Comparison of ENCODE assay signal across 14 cellular contexts in genomic region chr4:95050980-95051688, GRCh38.
DNase-seq lines count a peak whose midpoint lies in the region; ATAC-seq and TF ChIP-seq lines count a peak whose summit lies in the region.
"Had no signal": no experiment of that assay in that cellular context is flagged by ENCODE, and none has a peak within 500 bp of the region (broad histone marks: within the 10 kb centered on the region; RNA-seq: fewer than 3 reads in every experiment).

No MANE protein-coding gene starts in this region.

- no peak for TF ChIP-seq RAD21 in IMR-90 (IDR thresholded peaks at IDR 0.05; ENCODE audit: low read length)

- in situ Hi-C loops in IMR-90 (cut with MboI; ENCODE audit: low sequenced_read_pairs): no loop called here

- DNase-seq in IMR-90 (no peak), choroid plexus epithelial cell (ENCODE audit: low read depth) (no peak), mesenchymal stem cell (no peak), Karpas-422 (no peak)
- DNase-seq: activated CD8-positive, alpha-beta memory T cell treated with anti-CD3 and anti-CD28 coated beads, Interleukin-2, amount 50 U/mL, for 4 hours; Kasumi-1; NCI-H1436 treated with DMSO at 0.1 percent for 48 hours had no signal

- H2BK120ac ChIP-seq in IMR-90 (ENCODE audit: low read depth, low read length): no peak overlapping the region
- no peak overlapping the region for H2BK120ac ChIP-seq in mesenchymal stem cell (ENCODE audit: low read depth, low read length)

- no peak overlapping the region for H2BK20ac ChIP-seq in IMR-90 (ENCODE audit: low read depth, low read length)

- no peaks in the 10 kb centered on the region for H3K9me1 ChIP-seq in IMR-90 (ENCODE audit: insufficient read depth, low read length)

- H2BK5ac ChIP-seq in IMR-90 (ENCODE audit: low read depth, low read length, poor library complexity, severe bottlenecking) (no peak overlapping the region), mesenchymal stem cell (ENCODE audit: low read depth, low read length, poor library complexity, severe bottlenecking) (no peak overlapping the region)

- H2AFZ ChIP-seq in IMR-90 (replicated peaks; ENCODE audit: low read length, poor library complexity) (peak overlapping the region; percentile 68), mesenchymal stem cell (ENCODE audit: low read depth, low read length) (no peak overlapping the region), Karpas-422 (ENCODE audit: low read length) (no peak overlapping the region)

- no peak overlapping the region for H2AK5ac ChIP-seq in IMR-90 (ENCODE audit: low read depth, low read length)
- H2AK5ac ChIP-seq in mesenchymal stem cell (ENCODE audit: low read length, severe bottlenecking): no peak overlapping the region

- H3K14ac ChIP-seq in IMR-90 (replicated peaks; ENCODE audit: low read depth, low read length) (no peak overlapping the region), mesenchymal stem cell (ENCODE audit: low read length in 2 of 2) (no peak overlapping the region)

- H3K56ac ChIP-seq in IMR-90 (ENCODE audit: extremely low read depth, insufficient read depth, low read length): no peak overlapping the region

- H4K8ac ChIP-seq in IMR-90 (ENCODE audit: low read depth in 2 of 2, low read length in 2 of 2): no peak overlapping the region
- H4K8ac ChIP-seq in mesenchymal stem cell (ENCODE audit: low read length): peak overlapping the region; percentile 4

- H3K9me2 ChIP-seq in Karpas-422 (replicated peaks; ENCODE audit: insufficient read depth, low read length): no peaks in the 10 kb centered on the region

- TF ChIP-seq CTCF in IMR-90 (conservative IDR thresholded peaks at IDR 0.05; ENCODE audit: low read depth, low read length) (no peak), choroid plexus epithelial cell (conservative IDR thresholded peaks at IDR 0.05; ENCODE audit: low read depth, low read length) (no peak)

- H3K4me1 ChIP-seq in IMR-90 (ENCODE audit: control insufficient read depth, insufficient read depth, low read length): no peaks in the 10 kb centered on the region
- H3K4me1 ChIP-seq in mesenchymal stem cell (ENCODE audit: control insufficient read depth, insufficient read depth, low read depth, low read length): peaks cover 3% of the 10 kb centered on the region
- H3K4me1 ChIP-seq in skeletal muscle satellite cell (ENCODE audit: control insufficient read depth, insufficient read depth, low read length): peaks cover 9% of the 10 kb centered on the region
- H3K4me1 ChIP-seq in Karpas-422 (ENCODE audit: low read length): no peaks in the 10 kb centered on the region

- WGBS in IMR-90 (ENCODE audit: extremely low coverage in 2 of 2, insufficient read length in 1 of 2), 2 experiments: 40% methylated on average over 4 of the region's 13 CpGs; no CpG with 5 or more reads in 1 of the 2 experiments
- 70% methylated on average over 12 of the region's 13 CpGs for WGBS in mesenchymal stem cell

- BruUV-seq in IMR-90 (replicated peaks; lab: Mats Ljungman, UMichigan): no TSS peak

- no peak overlapping the region for H2AK9ac ChIP-seq in IMR-90 (replicated peaks; ENCODE audit: low read depth, low read length, poor library complexity)

- H3K9me3 ChIP-seq in IMR-90 (ENCODE audit: control insufficient read depth, insufficient read depth, low read length) (no peaks in the 10 kb centered on the region), mesenchymal stem cell (ENCODE audit: control insufficient read depth, low read length) (no peaks in the 10 kb centered on the region), skeletal muscle satellite cell (replicated peaks; ENCODE audit: low read length) (no peaks in the 10 kb centered on the region), Karpas-422 (ENCODE audit: low read length) (no peaks in the 10 kb centered on the region)

- H3K9ac ChIP-seq in IMR-90 (ENCODE audit: low read depth, low read length): no peak overlapping the region
- H3K9ac ChIP-seq in mesenchymal stem cell (ENCODE audit: low read length): no peak overlapping the region
- peak overlapping the region; percentile 30 for H3K9ac ChIP-seq in skeletal muscle satellite cell (ENCODE audit: low read depth, low read length)
- no peak overlapping the region for H3K9ac ChIP-seq in Karpas-422 (ENCODE audit: low read length)

- TF ChIP-seq POLR2A in IMR-90 (IDR thresholded peaks at IDR 0.05; ENCODE audit: low read depth, low read length): no peak

- H3K27me3 ChIP-seq in IMR-90 (ENCODE audit: control insufficient read depth, insufficient read depth, low read length): no peaks in the 10 kb centered on the region
- no peaks in the 10 kb centered on the region for H3K27me3 ChIP-seq in mesenchymal stem cell (ENCODE audit: control insufficient read depth in 1 of 2, insufficient read depth in 1 of 2, low read length in 2 of 2)
- no peaks in the 10 kb centered on the region for H3K27me3 ChIP-seq in skeletal muscle satellite cell (ENCODE audit: control insufficient read depth, insufficient read depth, low read length)
- no peaks in the 10 kb centered on the region for H3K27me3 ChIP-seq in Karpas-422 (ENCODE audit: low read length)

- H3K27ac ChIP-seq in IMR-90 (ENCODE audit: insufficient read depth, low read length): no peak overlapping the region
- no peak overlapping the region for H3K27ac ChIP-seq in mesenchymal stem cell (ENCODE audit: low read length, poor library complexity, severe bottlenecking)
- H3K27ac ChIP-seq in Karpas-422 (ENCODE audit: low read length): no peak overlapping the region

- H3K79me2 ChIP-seq in Karpas-422 (ENCODE audit: low read length): no peaks in the 10 kb centered on the region

- H3K18ac ChIP-seq in IMR-90 (ENCODE audit: low read depth, low read length): no peak overlapping the region
- no peak overlapping the region for H3K18ac ChIP-seq in mesenchymal stem cell (ENCODE audit: low read depth in 1 of 2, low read length in 2 of 2)

- no peak overlapping the region for H2BK12ac ChIP-seq in mesenchymal stem cell (ENCODE audit: low read length in 2 of 2)

- no peaks in the 10 kb centered on the region for H3K79me1 ChIP-seq in IMR-90 (ENCODE audit: low read depth in 1 of 2, low read length in 2 of 2)
- H3K79me1 ChIP-seq in mesenchymal stem cell (replicated peaks; ENCODE audit: low read length, poor library complexity, severe bottlenecking): no peaks in the 10 kb centered on the region

- CTCF ChIA-PET in IMR-90 (lab: Yijun Ruan, JAX): no interaction called here

- peak overlapping the region; percentile 73 for H3K23ac ChIP-seq in IMR-90 (ENCODE audit: low read depth, low read length)
- H3K23ac ChIP-seq in mesenchymal stem cell (ENCODE audit: low read length in 2 of 2): no peak overlapping the region

- dilution Hi-C loops in IMR-90 (cut with HindIII; ENCODE audit: low sequenced_read_pairs, unreplicated experiment): no loop called here

- no peak overlapping the region for H3K4me3 ChIP-seq in IMR-90 (ENCODE audit: insufficient read depth, low read depth, low read length)
- peak overlapping the region; percentile 12 for H3K4me3 ChIP-seq in choroid plexus epithelial cell (ENCODE audit: low read depth, low read length)
- H3K4me3 ChIP-seq in mesenchymal stem cell (ENCODE audit: insufficient read depth in 1 of 2, low read depth in 1 of 2, low read length in 2 of 2): no peak overlapping the region
- peak overlapping the region; percentile 61 for H3K4me3 ChIP-seq in skeletal muscle satellite cell (ENCODE audit: low read length)
- no peak overlapping the region for H3K4me3 ChIP-seq in Karpas-422 (ENCODE audit: low read length)
- H3K4me3 ChIP-seq: lung had no signal

- intact Hi-C loops in IMR-90 (cut with micrococcal nuclease): no loop called here

- H4K91ac ChIP-seq in IMR-90 (ENCODE audit: insufficient read depth, low read depth, low read length) (no peak overlapping the region), mesenchymal stem cell (ENCODE audit: low read length) (no peak overlapping the region)

- POLR2A ChIA-PET in IMR-90 (lab: Charles Lee; ENCODE audit: unreplicated experiment): no interaction called here

- H3K36me3 ChIP-seq in IMR-90 (ENCODE audit: control insufficient read depth, insufficient read depth, low read length): no peaks in the 10 kb centered on the region
- H3K36me3 ChIP-seq in mesenchymal stem cell (ENCODE audit: control insufficient read depth in 1 of 2, insufficient read depth in 2 of 2, low read depth in 1 of 2, low read length in 2 of 2): no peaks in the 10 kb centered on the region
- H3K36me3 ChIP-seq in skeletal muscle satellite cell (ENCODE audit: insufficient read depth, low read length): no peaks in the 10 kb centered on the region
- H3K36me3 ChIP-seq in Karpas-422 (ENCODE audit: insufficient read depth, low read length): no peaks in the 10 kb centered on the region

- H3K4ac ChIP-seq in IMR-90 (ENCODE audit: low read depth, low read length): no peak overlapping the region
- H3K4ac ChIP-seq in mesenchymal stem cell (ENCODE audit: low read depth in 1 of 2, low read length in 2 of 2): no peak overlapping the region

- H4K5ac ChIP-seq in IMR-90 (ENCODE audit: low read depth, low read length): no peak overlapping the region

- no peak; the same call in 1 of the 2 replicates for ATAC-seq in IMR-90 (ENCODE audit: low read depth)
- ATAC-seq in HG02678 (IDR thresholded peaks at IDR 0.05; ENCODE audit: unreplicated experiment): no peak
- no peak for ATAC-seq in GM21515 (IDR thresholded peaks at IDR 0.05; ENCODE audit: unreplicated experiment)
- no peak for ATAC-seq in HG02884 (IDR thresholded peaks at IDR 0.05; ENCODE audit: unreplicated experiment)
- ATAC-seq: activated naive CD4-positive, alpha-beta T cell treated with anti-CD3 and anti-CD28 coated beads, Interleukin-2, amount 50 U/mL, for 72 hours; esophagus mucosa had no signal

- H3K4me2 ChIP-seq in IMR-90 (ENCODE audit: low read depth, low read length) (no peak overlapping the region), mesenchymal stem cell (ENCODE audit: low read length, poor library complexity, severe bottlenecking) (peak overlapping the region; percentile 13), skeletal muscle satellite cell (ENCODE audit: low read length) (peak overlapping the region; percentile 80), Karpas-422 (ENCODE audit: low read depth, low read length, poor library complexity, severe bottlenecking) (no peak overlapping the region)

- H2BK15ac ChIP-seq in IMR-90 (ENCODE audit: low read depth, low read length): no peak overlapping the region
- no peak overlapping the region for H2BK15ac ChIP-seq in mesenchymal stem cell (ENCODE audit: low read depth, poor library complexity, severe bottlenecking)

- H4K20me1 ChIP-seq in IMR-90 (ENCODE audit: insufficient read depth, low read length): no peaks in the 10 kb centered on the region
- H4K20me1 ChIP-seq in Karpas-422 (ENCODE audit: insufficient read depth, low read depth, low read length): no peaks in the 10 kb centered on the region

TF ChIP-seq in IMR-90, 13 proteins besides CTCF, POLR2A, EP300 and RAD21 (continues in another document):
- TF ChIP-seq SMC3 (IDR thresholded peaks at IDR 0.05; ENCODE audit: low read depth, low read length): no peak
- TF ChIP-seq USF2 (IDR thresholded peaks at IDR 0.05; ENCODE audit: low read depth, low read length): no peak

Comparison
In these comparisons a context has a peak if more than half of its experiments do, and no peak if none do; other contexts are left out.
1. H3K4me2 ChIP-seq: peak in mesenchymal stem cell (single experiment) and skeletal muscle satellite cell (single experiment); none in IMR-90 (single experiment) and Karpas-422 (single experiment).
2. H3K4me3 ChIP-seq: peak in choroid plexus epithelial cell (single experiment) and skeletal muscle satellite cell (single experiment); none in IMR-90 (single experiment), mesenchymal stem cell (0 of 2) and Karpas-422 (single experiment).